In the genomic region with DNA sequence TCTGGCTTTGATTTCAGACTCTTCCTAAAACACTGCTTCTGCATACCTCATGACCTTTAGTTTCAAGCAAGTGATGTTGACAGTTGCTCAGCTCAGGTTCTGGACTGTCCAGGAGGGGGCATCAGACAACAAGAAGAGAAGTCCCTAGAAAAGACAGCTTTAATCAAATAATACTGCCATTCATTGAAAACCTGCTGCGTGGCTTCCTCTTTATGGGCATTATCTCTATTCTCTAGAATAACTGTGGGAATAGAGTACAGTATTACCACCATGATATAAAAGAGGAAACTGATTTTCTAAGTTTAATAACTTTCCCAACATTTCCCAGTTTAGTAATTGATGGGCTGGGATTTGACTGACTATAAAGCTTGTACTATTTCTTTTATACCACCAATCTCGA, we compare ENCODE assay signal across 8 cellular contexts.
DNase-seq lines count a peak whose midpoint lies in the region; ATAC-seq and TF ChIP-seq lines count a peak whose summit lies in the region.

No MANE protein-coding gene starts in this region.

- H3K27ac Mint-ChIP-seq in activated B cell treated with CpG ODN at 0.5 μM for 24 hours: no peak overlapping the region

- no peaks in the 10 kb centered on the region for H3K9me3 Mint-ChIP-seq in activated B cell treated with CpG ODN at 0.5 μM for 24 hours

- H3K4me1 Mint-ChIP-seq in activated B cell treated with CpG ODN at 0.5 μM for 24 hours: peaks cover 11% of the 10 kb centered on the region

- H3K4me3 Mint-ChIP-seq in activated B cell treated with CpG ODN at 0.5 μM for 24 hours: no peak overlapping the region

- POLR2A ChIA-PET in activated B cell treated with CpG ODN at 0.5 μM for 24 hours (lab: Charles Lee): no interaction called here

- DNase-seq in AG09319 (ENCODE audit: extremely low read depth, low read depth) (peak; percentile 41), NCI-H2227 treated with DMSO at 0.1 percent for 48 hours (lab: John Stamatoyannopoulos, UW) (peak; percentile 22), activated B cell treated with CpG ODN at 0.5 μM for 24 hours (no peak), dermis microvascular lymphatic vessel endothelial cell (ENCODE audit: low read depth in 2 of 2) (peak; percentile 61 to 75), medulla oblongata (ENCODE audit: extremely low spot score) (peak; percentile 89)
- DNase-seq in stimulated activated naive CD4-positive, alpha-beta T cell (lab: John Stamatoyannopoulos, UW): peak in 4 of 6 experiments; percentile 1 to 36 (median 24)

- intact Hi-C loops in activated B cell treated with CpG ODN at 0.5 μM for 24 hours (cut with micrococcal nuclease): loop anchor here (1.0 to 2.0 kb wide), 4 partner anchors 223 to 1895 kb away; no protein-coding TSS in a partner anchor

- H3K36me3 Mint-ChIP-seq in activated B cell treated with CpG ODN at 0.5 μM for 24 hours (ENCODE audit: low read depth): no peaks in the 10 kb centered on the region

- TF ChIP-seq CTCF in AG09319 (IDR thresholded peaks at IDR 0.05; ENCODE audit: low read depth, low read length) (peak; percentile 89), activated B cell treated with CpG ODN at 0.5 μM for 24 hours (IDR thresholded peaks at IDR 0.05) (no peak)

- ATAC-seq in GM18511 (IDR thresholded peaks at IDR 0.05; ENCODE audit: unreplicated experiment) (peak; percentile 60), HG03135 (IDR thresholded peaks at IDR 0.05; ENCODE audit: unreplicated experiment) (peak; percentile 58), activated B cell treated with CpG ODN at 0.5 μM for 24 hours (ENCODE audit: low read depth) (peak; percentile 75)

- no peaks in the 10 kb centered on the region for H3K27me3 Mint-ChIP-seq in activated B cell treated with CpG ODN at 0.5 μM for 24 hours

- CTCF ChIA-PET in activated B cell treated with CpG ODN at 0.5 μM for 24 hours (lab: Charles Lee): interaction anchor here (0.8 to 2.2 kb wide), 20 partner anchors 8 to 1938 kb away, joined by 3 to 24 read pairs (median 3); no protein-coding TSS in a partner anchor
